9 cellular contexts compared by ENCODE assay signal in the genomic region with DNA sequence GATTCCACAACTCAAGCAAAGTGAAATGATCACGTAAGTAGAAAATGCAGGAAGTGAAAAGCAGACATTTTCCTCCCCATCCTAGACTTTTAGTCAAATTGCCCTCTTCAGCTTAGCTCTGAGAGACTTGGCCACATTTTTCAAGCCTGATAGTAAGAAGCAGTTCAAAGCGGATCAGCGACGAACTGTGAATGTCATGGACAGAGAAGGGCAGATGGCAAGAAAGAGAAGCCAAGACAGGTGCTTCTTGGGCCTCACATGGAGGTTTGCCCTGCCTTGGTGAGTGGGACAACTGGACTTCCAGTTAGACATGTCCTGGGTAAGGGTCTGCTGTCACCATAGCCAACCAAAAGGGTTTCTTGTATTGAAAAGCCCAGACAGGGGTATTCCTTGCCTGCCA.
"Had no signal": no experiment of that assay in that cellular context is flagged by ENCODE, and none has a peak within 500 bp of the region (broad histone marks: within the 10 kb centered on the region; RNA-seq: fewer than 3 reads in every experiment).

No MANE protein-coding gene starts in this region.

- DNase-seq: H9, HCEC 1CT, IMR-90, KG1 had no signal

- FAIRE-seq: H1, H54, HTR-8/SVneo, K562 had no signal

- H3K27ac Mint-ChIP-seq: GM23338, H9 had no signal

- H3K9me3 Mint-ChIP-seq: GM23338, H9 had no signal

- H3K4me3 Mint-ChIP-seq: GM23338, H9 had no signal
